Comparison of ENCODE assay signal across 8 cellular contexts in genomic region chr12:108838194-108839010, GRCh38. TPM values are rescaled to one million over a fixed set of nuclear protein-coding genes. Genes with fewer than 3 reads are reported as not detected.
A peak's percentile ranks its signal among the peaks of the same experiment; 100 is the strongest.
DNase-seq lines count a peak whose midpoint lies in the region; ATAC-seq and TF ChIP-seq lines count a peak whose summit lies in the region.

No MANE protein-coding gene starts in this region.

- DNase-seq in COR-L47 (lab: John Stamatoyannopoulos, UW) (peak; percentile 13), HS-27A (ENCODE audit: low read depth) (peak; percentile 96), SW 1271 (lab: John Stamatoyannopoulos, UW) (peak; percentile 97 to 98), adrenal gland (peak; percentile 82 to 96 (median 93)), hepatic stellate cell (ENCODE audit: low spot score) (peak; percentile 87), smooth muscle cell (lab: John Stamatoyannopoulos, UW; ENCODE audit: unreplicated experiment) (peak; percentile 45), NAMALWA (ENCODE audit: low spot score) (no peak)

- peak overlapping the region; percentile 94 for H3K9ac ChIP-seq in smooth muscle cell (ENCODE audit: low read depth)

- H3K27me3 ChIP-seq in adrenal gland (no peaks in the 10 kb centered on the region), smooth muscle cell (ENCODE audit: low read depth) (no peaks in the 10 kb centered on the region)

- H3K4me3 ChIP-seq in adrenal gland (no peak overlapping the region), smooth muscle cell (no peak overlapping the region)

- peaks cover 49% of the 10 kb centered on the region for H3K79me2 ChIP-seq in smooth muscle cell (ENCODE audit: low read depth)

- intact Hi-C loops in adrenal gland (cut with DNase I), result no loop called here

- no peak overlapping the region for H2AFZ ChIP-seq in smooth muscle cell (ENCODE audit: low read depth)

- peaks cover 67% of the 10 kb centered on the region for H3F3A ChIP-seq in smooth muscle cell (ENCODE audit: low read depth)

- H3K4me1 ChIP-seq in adrenal gland (replicated peaks in 1 of 2) (peaks cover 32 to 80% of the 10 kb centered on the region in 2 donors), smooth muscle cell (ENCODE audit: low read depth) (peaks cover 36% of the 10 kb centered on the region)

- peak overlapping the region; percentile 54 for H3K4me2 ChIP-seq in smooth muscle cell

- TF ChIP-seq CTCF in adrenal gland (IDR thresholded peaks at IDR 0.05), result no peak
- no peak for TF ChIP-seq CTCF in smooth muscle cell (IDR thresholded peaks at IDR 0.05; ENCODE audit: borderline replicate concordance, insufficient read depth, poor library complexity, severe bottlenecking)

- H3K9me3 ChIP-seq in adrenal gland (replicated peaks in 1 of 3), result no peaks in the 10 kb centered on the region
- H3K9me3 ChIP-seq in smooth muscle cell (replicated peaks; ENCODE audit: low read depth), result no peaks in the 10 kb centered on the region

- H3K36me3 ChIP-seq in adrenal gland (replicated peaks in 1 of 2), result peaks cover 0 to 15% of the 10 kb centered on the region in 2 donors
- H3K36me3 ChIP-seq in smooth muscle cell (ENCODE audit: low read depth), result no peaks in the 10 kb centered on the region

- no peaks in the 10 kb centered on the region for H4K20me1 ChIP-seq in smooth muscle cell (ENCODE audit: low read depth)

- peak; percentile 88 for ATAC-seq in GM21360 (IDR thresholded peaks at IDR 0.05; ENCODE audit: unreplicated experiment)

- TF ChIP-seq POLR2A in adrenal gland (IDR thresholded peaks at IDR 0.05), result peak; percentile 38 to 79

- WGBS in adrenal gland, 4 donors, result 23 to 47% (median 26%) methylated on average over 7 to 14 of the region's 14 CpGs
- 16% methylated on average over 14 of the region's 14 CpGs for WGBS in smooth muscle cell (ENCODE audit: low lambda C conversion rate)

- peak overlapping the region; percentile 78 to 96 (median 94) for H3K27ac ChIP-seq in adrenal gland
- H3K27ac ChIP-seq in smooth muscle cell (ENCODE audit: low read depth), result peak overlapping the region; percentile 99

RNA-seq across cellular contexts. Expression of gene SSH1, which starts 19.0 kb away (rescaled TPM):
- total RNA-seq in adrenal gland, result 10 to 100 TPM; 12.8 to 40.1 (median 24.9) TPM
- 1 to 10 TPM; 5.3 to 9.4 (median 7.8) TPM for polyA plus RNA-seq in adrenal gland
- total RNA-seq in smooth muscle cell, result 15.2 and 17.2 TPM in 2 replicates
- polyA plus RNA-seq in smooth muscle cell, result 22.0 and 24.7 TPM in 2 replicates

RNA-seq across cellular contexts. Expression of gene DAO, which starts 41.5 kb away (rescaled TPM):
- total RNA-seq in adrenal gland, result not detected
- not detected for polyA plus RNA-seq in adrenal gland
- not detected in 2 replicates for total RNA-seq in smooth muscle cell
- not detected in 2 replicates for polyA plus RNA-seq in smooth muscle cell
